Comparison of ENCODE assay signal across 1 cellular context in the genomic region with DNA sequence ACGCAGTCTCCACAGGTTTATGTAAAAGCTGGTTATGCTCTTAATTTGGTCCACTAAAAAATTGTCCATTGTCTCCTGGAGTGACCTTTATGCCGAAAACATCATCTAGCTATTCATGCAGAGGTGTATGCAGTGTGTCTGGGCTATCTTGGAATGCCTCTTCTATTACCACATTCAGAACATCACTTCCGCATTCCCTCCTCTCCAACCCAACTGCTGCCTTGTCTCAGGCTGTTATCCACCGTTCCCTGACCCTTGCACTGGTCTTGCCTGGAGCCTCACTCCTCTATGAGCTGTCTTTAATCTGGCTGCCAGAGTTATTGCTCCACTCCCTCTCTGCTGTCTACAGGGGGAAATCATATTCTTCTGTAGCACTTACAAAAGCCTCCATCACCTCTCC.
A peak's percentile ranks its signal among the peaks of the same experiment; 100 is the strongest.
TF ChIP-seq lines count a peak whose summit lies in the region.

No MANE protein-coding gene starts in this region.

TF ChIP-seq in HepG2, 621 proteins besides CTCF, POLR2A, EP300 and RAD21 (continued from another document and continues in another):
- 0 out of 2 replicates have a peak, but pooled peaks have one; percentile 32 for TF ChIP-seq ZNF747 (CRISPR knock-in tag; IDR thresholded peaks at IDR 0.05; ENCODE audit: borderline replicate concordance)
- TF ChIP-seq REL (CRISPR knock-in tag; conservative IDR thresholded peaks at IDR 0.05): no peak
- TF ChIP-seq CREM (IDR thresholded peaks at IDR 0.05): peak; percentile 37; the same call in 1 of the 2 replicates
- no peak for TF ChIP-seq CREM (CRISPR knock-in tag; IDR thresholded peaks at IDR 0.05)
- TF ChIP-seq, protein P1, sequence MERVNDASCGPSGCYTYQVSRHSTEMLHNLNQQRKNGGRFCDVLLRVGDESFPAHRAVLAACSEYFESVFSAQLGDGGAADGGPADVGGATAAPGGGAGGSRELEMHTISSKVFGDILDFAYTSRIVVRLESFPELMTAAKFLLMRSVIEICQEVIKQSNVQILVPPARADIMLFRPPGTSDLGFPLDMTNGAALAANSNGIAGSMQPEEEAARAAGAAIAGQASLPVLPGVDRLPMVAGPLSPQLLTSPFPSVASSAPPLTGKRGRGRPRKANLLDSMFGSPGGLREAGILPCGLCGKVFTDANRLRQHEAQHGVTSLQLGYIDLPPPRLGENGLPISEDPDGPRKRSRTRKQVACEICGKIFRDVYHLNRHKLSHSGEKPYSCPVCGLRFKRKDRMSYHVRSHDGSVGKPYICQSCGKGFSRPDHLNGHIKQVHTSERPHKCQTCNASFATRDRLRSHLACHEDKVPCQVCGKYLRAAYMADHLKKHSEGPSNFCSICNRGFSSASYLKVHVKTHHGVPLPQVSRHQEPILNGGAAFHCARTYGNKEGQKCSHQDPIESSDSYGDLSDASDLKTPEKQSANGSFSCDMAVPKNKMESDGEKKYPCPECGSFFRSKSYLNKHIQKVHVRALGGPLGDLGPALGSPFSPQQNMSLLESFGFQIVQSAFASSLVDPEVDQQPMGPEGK (CRISPR knock-in tag; IDR thresholded peaks at IDR 0.05): 0 out of 2 replicates have a peak, but pooled peaks have one; percentile 18
- no peak for TF ChIP-seq ARNTL (CRISPR knock-in tag; IDR thresholded peaks at IDR 0.05)
- no peak for TF ChIP-seq ZSCAN21 (CRISPR knock-in tag; IDR thresholded peaks at IDR 0.05; ENCODE audit: borderline replicate concordance)
- TF ChIP-seq KLF15 (CRISPR knock-in tag; IDR thresholded peaks at IDR 0.05; ENCODE audit: borderline replicate concordance): no peak
- TF ChIP-seq ZNF564 (CRISPR knock-in tag; IDR thresholded peaks at IDR 0.05): no peak
- TF ChIP-seq ZSCAN25 (CRISPR knock-in tag; IDR thresholded peaks at IDR 0.05): no peak
- TF ChIP-seq, protein P2, sequence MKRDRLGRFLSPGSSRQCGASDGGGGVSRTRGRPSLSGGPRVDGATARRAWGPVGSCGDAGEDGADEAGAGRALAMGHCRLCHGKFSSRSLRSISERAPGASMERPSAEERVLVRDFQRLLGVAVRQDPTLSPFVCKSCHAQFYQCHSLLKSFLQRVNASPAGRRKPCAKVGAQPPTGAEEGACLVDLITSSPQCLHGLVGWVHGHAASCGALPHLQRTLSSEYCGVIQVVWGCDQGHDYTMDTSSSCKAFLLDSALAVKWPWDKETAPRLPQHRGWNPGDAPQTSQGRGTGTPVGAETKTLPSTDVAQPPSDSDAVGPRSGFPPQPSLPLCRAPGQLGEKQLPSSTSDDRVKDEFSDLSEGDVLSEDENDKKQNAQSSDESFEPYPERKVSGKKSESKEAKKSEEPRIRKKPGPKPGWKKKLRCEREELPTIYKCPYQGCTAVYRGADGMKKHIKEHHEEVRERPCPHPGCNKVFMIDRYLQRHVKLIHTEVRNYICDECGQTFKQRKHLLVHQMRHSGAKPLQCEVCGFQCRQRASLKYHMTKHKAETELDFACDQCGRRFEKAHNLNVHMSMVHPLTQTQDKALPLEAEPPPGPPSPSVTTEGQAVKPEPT (CRISPR knock-in tag; IDR thresholded peaks at IDR 0.05; ENCODE audit: low read depth): no peak
- no peak for TF ChIP-seq GFI1 (CRISPR knock-in tag; IDR thresholded peaks at IDR 0.05; ENCODE audit: borderline replicate concordance)
- TF ChIP-seq, protein P3, sequence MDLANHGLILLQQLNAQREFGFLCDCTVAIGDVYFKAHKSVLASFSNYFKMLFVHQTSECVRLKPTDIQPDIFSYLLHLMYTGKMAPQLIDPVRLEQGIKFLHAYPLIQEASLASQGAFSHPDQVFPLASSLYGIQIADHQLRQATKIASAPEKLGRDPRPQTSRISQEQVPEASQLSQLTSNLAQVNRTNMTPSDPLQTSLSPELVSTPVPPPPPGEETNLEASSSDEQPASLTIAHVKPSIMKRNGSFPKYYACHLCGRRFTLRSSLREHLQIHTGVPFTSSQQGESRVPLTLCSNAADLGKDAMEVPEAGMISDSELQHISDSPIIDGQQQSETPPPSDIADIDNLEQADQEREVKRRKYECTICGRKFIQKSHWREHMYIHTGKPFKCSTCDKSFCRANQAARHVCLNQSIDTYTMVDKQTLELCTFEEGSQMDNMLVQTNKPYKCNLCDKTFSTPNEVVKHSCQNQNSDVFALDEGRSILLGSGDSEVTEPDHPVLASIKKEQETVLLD (CRISPR knock-in tag; IDR thresholded peaks at IDR 0.05; ENCODE audit: low read depth): no peak
- TF ChIP-seq FOXK1 (CRISPR knock-in tag; IDR thresholded peaks at IDR 0.05; ENCODE audit: borderline replicate concordance, low read depth): peak; percentile 52; the same call in 1 of the 2 replicates
- TF ChIP-seq, protein P4, sequence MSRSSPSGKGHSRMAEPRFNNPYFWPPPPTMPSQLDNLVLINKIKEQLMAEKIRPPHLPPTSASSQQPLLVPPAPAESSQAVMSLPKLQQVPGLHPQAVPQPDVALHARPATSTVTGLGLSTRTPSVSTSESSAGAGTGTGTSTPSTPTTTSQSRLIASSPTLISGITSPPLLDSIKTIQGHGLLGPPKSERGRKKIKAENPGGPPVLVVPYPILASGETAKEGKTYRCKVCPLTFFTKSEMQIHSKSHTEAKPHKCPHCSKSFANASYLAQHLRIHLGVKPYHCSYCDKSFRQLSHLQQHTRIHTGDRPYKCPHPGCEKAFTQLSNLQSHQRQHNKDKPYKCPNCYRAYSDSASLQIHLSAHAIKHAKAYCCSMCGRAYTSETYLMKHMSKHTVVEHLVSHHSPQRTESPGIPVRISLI (CRISPR knock-in tag; IDR thresholded peaks at IDR 0.05; ENCODE audit: borderline replicate concordance): no peak
- TF ChIP-seq, protein P5, sequence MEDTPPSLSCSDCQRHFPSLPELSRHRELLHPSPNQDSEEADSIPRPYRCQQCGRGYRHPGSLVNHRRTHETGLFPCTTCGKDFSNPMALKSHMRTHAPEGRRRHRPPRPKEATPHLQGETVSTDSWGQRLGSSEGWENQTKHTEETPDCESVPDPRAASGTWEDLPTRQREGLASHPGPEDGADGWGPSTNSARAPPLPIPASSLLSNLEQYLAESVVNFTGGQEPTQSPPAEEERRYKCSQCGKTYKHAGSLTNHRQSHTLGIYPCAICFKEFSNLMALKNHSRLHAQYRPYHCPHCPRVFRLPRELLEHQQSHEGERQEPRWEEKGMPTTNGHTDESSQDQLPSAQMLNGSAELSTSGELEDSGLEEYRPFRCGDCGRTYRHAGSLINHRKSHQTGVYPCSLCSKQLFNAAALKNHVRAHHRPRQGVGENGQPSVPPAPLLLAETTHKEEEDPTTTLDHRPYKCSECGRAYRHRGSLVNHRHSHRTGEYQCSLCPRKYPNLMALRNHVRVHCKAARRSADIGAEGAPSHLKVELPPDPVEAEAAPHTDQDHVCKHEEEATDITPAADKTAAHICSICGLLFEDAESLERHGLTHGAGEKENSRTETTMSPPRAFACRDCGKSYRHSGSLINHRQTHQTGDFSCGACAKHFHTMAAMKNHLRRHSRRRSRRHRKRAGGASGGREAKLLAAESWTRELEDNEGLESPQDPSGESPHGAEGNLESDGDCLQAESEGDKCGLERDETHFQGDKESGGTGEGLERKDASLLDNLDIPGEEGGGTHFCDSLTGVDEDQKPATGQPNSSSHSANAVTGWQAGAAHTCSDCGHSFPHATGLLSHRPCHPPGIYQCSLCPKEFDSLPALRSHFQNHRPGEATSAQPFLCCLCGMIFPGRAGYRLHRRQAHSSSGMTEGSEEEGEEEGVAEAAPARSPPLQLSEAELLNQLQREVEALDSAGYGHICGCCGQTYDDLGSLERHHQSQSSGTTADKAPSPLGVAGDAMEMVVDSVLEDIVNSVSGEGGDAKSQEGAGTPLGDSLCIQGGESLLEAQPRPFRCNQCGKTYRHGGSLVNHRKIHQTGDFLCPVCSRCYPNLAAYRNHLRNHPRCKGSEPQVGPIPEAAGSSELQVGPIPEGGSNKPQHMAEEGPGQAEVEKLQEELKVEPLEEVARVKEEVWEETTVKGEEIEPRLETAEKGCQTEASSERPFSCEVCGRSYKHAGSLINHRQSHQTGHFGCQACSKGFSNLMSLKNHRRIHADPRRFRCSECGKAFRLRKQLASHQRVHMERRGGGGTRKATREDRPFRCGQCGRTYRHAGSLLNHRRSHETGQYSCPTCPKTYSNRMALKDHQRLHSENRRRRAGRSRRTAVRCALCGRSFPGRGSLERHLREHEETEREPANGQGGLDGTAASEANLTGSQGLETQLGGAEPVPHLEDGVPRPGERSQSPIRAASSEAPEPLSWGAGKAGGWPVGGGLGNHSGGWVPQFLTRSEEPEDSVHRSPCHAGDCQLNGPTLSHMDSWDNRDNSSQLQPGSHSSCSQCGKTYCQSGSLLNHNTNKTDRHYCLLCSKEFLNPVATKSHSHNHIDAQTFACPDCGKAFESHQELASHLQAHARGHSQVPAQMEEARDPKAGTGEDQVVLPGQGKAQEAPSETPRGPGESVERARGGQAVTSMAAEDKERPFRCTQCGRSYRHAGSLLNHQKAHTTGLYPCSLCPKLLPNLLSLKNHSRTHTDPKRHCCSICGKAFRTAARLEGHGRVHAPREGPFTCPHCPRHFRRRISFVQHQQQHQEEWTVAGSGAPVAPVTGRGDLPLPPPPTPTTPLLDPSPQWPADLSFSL (CRISPR knock-in tag; IDR thresholded peaks at IDR 0.05): no peak
- TF ChIP-seq POLR2G (IDR thresholded peaks at IDR 0.05; ENCODE audit: low read depth, low read length): no peak
- TF ChIP-seq ZNF605 (CRISPR knock-in tag; IDR thresholded peaks at IDR 0.05): peak; percentile 49; the same call in 1 of the 2 replicates
- TF ChIP-seq, protein P6, sequence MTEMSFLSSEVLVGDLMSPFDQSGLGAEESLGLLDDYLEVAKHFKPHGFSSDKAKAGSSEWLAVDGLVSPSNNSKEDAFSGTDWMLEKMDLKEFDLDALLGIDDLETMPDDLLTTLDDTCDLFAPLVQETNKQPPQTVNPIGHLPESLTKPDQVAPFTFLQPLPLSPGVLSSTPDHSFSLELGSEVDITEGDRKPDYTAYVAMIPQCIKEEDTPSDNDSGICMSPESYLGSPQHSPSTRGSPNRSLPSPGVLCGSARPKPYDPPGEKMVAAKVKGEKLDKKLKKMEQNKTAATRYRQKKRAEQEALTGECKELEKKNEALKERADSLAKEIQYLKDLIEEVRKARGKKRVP (CRISPR knock-in tag; IDR thresholded peaks at IDR 0.05): no peak
- TF ChIP-seq ZNF101 (CRISPR knock-in tag; IDR thresholded peaks at IDR 0.05; ENCODE audit: borderline replicate concordance, low read depth): no peak
- TF ChIP-seq, protein P7, sequence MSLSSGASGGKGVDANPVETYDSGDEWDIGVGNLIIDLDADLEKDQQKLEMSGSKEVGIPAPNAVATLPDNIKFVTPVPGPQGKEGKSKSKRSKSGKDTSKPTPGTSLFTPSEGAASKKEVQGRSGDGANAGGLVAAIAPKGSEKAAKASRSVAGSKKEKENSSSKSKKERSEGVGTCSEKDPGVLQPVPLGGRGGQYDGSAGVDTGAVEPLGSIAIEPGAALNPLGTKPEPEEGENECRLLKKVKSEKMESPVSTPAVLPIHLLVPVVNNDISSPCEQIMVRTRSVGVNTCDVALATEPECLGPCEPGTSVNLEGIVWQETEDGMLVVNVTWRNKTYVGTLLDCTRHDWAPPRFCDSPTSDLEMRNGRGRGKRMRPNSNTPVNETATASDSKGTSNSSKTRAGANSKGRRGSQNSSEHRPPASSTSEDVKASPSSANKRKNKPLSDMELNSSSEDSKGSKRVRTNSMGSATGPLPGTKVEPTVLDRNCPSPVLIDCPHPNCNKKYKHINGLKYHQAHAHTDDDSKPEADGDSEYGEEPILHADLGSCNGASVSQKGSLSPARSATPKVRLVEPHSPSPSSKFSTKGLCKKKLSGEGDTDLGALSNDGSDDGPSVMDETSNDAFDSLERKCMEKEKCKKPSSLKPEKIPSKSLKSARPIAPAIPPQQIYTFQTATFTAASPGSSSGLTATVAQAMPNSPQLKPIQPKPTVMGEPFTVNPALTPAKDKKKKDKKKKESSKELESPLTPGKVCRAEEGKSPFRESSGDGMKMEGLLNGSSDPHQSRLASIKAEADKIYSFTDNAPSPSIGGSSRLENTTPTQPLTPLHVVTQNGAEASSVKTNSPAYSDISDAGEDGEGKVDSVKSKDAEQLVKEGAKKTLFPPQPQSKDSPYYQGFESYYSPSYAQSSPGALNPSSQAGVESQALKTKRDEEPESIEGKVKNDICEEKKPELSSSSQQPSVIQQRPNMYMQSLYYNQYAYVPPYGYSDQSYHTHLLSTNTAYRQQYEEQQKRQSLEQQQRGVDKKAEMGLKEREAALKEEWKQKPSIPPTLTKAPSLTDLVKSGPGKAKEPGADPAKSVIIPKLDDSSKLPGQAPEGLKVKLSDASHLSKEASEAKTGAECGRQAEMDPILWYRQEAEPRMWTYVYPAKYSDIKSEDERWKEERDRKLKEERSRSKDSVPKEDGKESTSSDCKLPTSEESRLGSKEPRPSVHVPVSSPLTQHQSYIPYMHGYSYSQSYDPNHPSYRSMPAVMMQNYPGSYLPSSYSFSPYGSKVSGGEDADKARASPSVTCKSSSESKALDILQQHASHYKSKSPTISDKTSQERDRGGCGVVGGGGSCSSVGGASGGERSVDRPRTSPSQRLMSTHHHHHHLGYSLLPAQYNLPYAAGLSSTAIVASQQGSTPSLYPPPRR (CRISPR knock-in tag; IDR thresholded peaks at IDR 0.05; ENCODE audit: borderline replicate concordance): peak; percentile 44; the same call in 1 of the 2 replicates
- no peak for TF ChIP-seq FIP1L1 (IDR thresholded peaks at IDR 0.05; ENCODE audit: borderline replicate concordance, insufficient read depth, low read depth, low read length)
- TF ChIP-seq, protein P8, sequence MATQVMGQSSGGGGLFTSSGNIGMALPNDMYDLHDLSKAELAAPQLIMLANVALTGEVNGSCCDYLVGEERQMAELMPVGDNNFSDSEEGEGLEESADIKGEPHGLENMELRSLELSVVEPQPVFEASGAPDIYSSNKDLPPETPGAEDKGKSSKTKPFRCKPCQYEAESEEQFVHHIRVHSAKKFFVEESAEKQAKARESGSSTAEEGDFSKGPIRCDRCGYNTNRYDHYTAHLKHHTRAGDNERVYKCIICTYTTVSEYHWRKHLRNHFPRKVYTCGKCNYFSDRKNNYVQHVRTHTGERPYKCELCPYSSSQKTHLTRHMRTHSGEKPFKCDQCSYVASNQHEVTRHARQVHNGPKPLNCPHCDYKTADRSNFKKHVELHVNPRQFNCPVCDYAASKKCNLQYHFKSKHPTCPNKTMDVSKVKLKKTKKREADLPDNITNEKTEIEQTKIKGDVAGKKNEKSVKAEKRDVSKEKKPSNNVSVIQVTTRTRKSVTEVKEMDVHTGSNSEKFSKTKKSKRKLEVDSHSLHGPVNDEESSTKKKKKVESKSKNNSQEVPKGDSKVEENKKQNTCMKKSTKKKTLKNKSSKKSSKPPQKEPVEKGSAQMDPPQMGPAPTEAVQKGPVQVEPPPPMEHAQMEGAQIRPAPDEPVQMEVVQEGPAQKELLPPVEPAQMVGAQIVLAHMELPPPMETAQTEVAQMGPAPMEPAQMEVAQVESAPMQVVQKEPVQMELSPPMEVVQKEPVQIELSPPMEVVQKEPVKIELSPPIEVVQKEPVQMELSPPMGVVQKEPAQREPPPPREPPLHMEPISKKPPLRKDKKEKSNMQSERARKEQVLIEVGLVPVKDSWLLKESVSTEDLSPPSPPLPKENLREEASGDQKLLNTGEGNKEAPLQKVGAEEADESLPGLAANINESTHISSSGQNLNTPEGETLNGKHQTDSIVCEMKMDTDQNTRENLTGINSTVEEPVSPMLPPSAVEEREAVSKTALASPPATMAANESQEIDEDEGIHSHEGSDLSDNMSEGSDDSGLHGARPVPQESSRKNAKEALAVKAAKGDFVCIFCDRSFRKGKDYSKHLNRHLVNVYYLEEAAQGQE (IDR thresholded peaks at IDR 0.05; ENCODE audit: borderline replicate concordance in 1 of 2, low read depth in 1 of 2, low read length in 2 of 2): no peak
- TF ChIP-seq, protein P9, sequence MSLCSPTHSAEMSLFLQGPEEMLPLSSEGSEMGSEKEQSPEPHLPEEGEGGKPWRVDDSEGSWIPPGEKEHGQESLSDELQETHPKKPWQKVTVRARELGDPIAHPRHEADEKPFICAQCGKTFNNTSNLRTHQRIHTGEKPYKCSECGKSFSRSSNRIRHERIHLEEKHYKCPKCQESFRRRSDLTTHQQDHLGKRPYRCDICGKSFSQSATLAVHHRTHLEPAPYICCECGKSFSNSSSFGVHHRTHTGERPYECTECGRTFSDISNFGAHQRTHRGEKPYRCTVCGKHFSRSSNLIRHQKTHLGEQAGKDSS (CRISPR knock-in tag; IDR thresholded peaks at IDR 0.05; ENCODE audit: borderline replicate concordance, low read depth): no peak; the same call in 1 of the 2 replicates
- no peak for TF ChIP-seq FOXK2 (IDR thresholded peaks at IDR 0.05)
- no peak for TF ChIP-seq ZNF552 (CRISPR knock-in tag; IDR thresholded peaks at IDR 0.05; ENCODE audit: borderline replicate concordance)
- TF ChIP-seq KLF12 (CRISPR knock-in tag; IDR thresholded peaks at IDR 0.05; ENCODE audit: borderline replicate concordance): no peak
